9 cellular contexts compared by ENCODE assay signal in genomic region chr2:173077506-173078177, GRCh38. TPM values are rescaled to one million over a fixed set of nuclear protein-coding genes. Genes with fewer than 3 reads are reported as not detected.
DNase-seq lines count a peak whose midpoint lies in the region; ATAC-seq, FAIRE-seq and TF ChIP-seq lines count a peak whose summit lies in the region.
"Had no signal": no experiment of that assay in that cellular context is flagged by ENCODE, and none has a peak within 500 bp of the region (broad histone marks: within the 10 kb centered on the region; RNA-seq: fewer than 3 reads in every experiment).

No MANE protein-coding gene starts in this region.

- H3K23ac ChIP-seq in IMR-90 (ENCODE audit: low read depth, low read length), result peak overlapping the region; percentile 79; the same call in 1 of the 2 replicates

- peaks cover 0 to 58% (median 39%) of the 10 kb centered on the region in 11 experiments; a peak in 17 of 22 replicates for H4K20me1 ChIP-seq in BLaER1 treated with 17β-estradiol and CSF1 and Interleukin-3, amounts not matched to agents 10 nM and 100 nM
- H4K20me1 ChIP-seq in IMR-90 (ENCODE audit: insufficient read depth, low read length), result peaks cover 8% of the 10 kb centered on the region; the same call in 1 of the 2 replicates

- H2AK5ac ChIP-seq in IMR-90 (ENCODE audit: low read depth, low read length), result 0 out of 2 replicates have a peak overlapping the region, but pooled peaks have one; percentile 39

- H3K79me1 ChIP-seq in IMR-90 (ENCODE audit: low read depth in 1 of 2, low read length in 2 of 2), result peaks cover 19 to 43% of the 10 kb centered on the region in 2 experiments

- 0 out of 2 replicates have a peak overlapping the region, but pooled peaks have one; percentile 8 for H4K91ac ChIP-seq in IMR-90 (ENCODE audit: insufficient read depth, low read depth, low read length)

- peak overlapping the region; percentile 9; the same call in 1 of the 2 replicates for H3K4ac ChIP-seq in IMR-90 (ENCODE audit: low read depth, low read length)

- intact Hi-C loops in IMR-90 (cut with micrococcal nuclease) (loop anchor here (1.0 to 5.0 kb wide), 2 partner anchors 28 to 80 kb away; no protein-coding TSS in a partner anchor), natural killer cell (cut with micrococcal nuclease) (loop anchor here (2.0 kb wide), 1 partner anchor 133 kb away; no protein-coding TSS in a partner anchor), posterior cingulate gyrus (cut with DNase I) (no loop called here)

- peak overlapping the region; percentile 33 to 98 (median 90); a peak in 21 of 22 replicates for H3K4me2 ChIP-seq in BLaER1 treated with 17β-estradiol and CSF1 and Interleukin-3, amounts not matched to agents 10 nM and 100 nM
- peak overlapping the region; percentile 94 for H3K4me2 ChIP-seq in IMR-90 (ENCODE audit: low read depth, low read length)

- H3K27me3 Mint-ChIP-seq in natural killer cell (ENCODE audit: low read depth in 2 of 2), result peaks cover 0 to 3% of the 10 kb centered on the region in 2 donors

- peak overlapping the region in 5 of 11 experiments; percentile 96 to 99 (median 97); a peak in 10 of 22 replicates for H3K9ac ChIP-seq in BLaER1 treated with 17β-estradiol and CSF1 and Interleukin-3, amounts not matched to agents 10 nM and 100 nM
- H3K9ac ChIP-seq in IMR-90 (ENCODE audit: low read depth, low read length), result peak overlapping the region; percentile 100

- DNase-seq in IMR-90 (peak; percentile 68), bronchial epithelial cell (ENCODE audit: low read depth) (peak; percentile 51), natural killer cell (no peak), posterior cingulate gyrus (no peak), A172 (ENCODE audit: low spot score) (no peak), GF-D8 (lab: John Stamatoyannopoulos, UW) (no peak)
- DNase-seq: activated CD4-positive, alpha-beta T cell treated with anti-CD3 and anti-CD28 coated beads, Interleukin-2, amount 50 U/mL, for 48 hours had no signal

- peak overlapping the region; percentile 40; the same call in 1 of the 2 replicates for H4K5ac ChIP-seq in IMR-90 (ENCODE audit: low read depth, low read length)

- H3K27me3 ChIP-seq in BLaER1 treated with 17β-estradiol and CSF1 and Interleukin-3, amounts not matched to agents 10 nM and 100 nM, result no peaks in the 10 kb centered on the region
- H3K27me3 ChIP-seq in IMR-90 (ENCODE audit: control insufficient read depth, insufficient read depth, low read length) (no peaks in the 10 kb centered on the region), bronchial epithelial cell (ENCODE audit: control insufficient read depth, insufficient read depth, low read length) (no peaks in the 10 kb centered on the region)

- peak overlapping the region; percentile 66 for H2BK120ac ChIP-seq in IMR-90 (ENCODE audit: low read depth, low read length)

- TF ChIP-seq RAD21 in IMR-90 (IDR thresholded peaks at IDR 0.05; ENCODE audit: low read length), result no peak

- H3K4me1 ChIP-seq in BLaER1 treated with 17β-estradiol and CSF1 and Interleukin-3, amounts not matched to agents 10 nM and 100 nM, result peaks cover 16 to 39% (median 26%) of the 10 kb centered on the region in 10 experiments
- H3K4me1 ChIP-seq in IMR-90 (ENCODE audit: control insufficient read depth, insufficient read depth, low read length), result peaks cover 14% of the 10 kb centered on the region

- TF ChIP-seq POLR2A in IMR-90 (IDR thresholded peaks at IDR 0.05; ENCODE audit: low read depth, low read length), result no peak

- no peaks in the 10 kb centered on the region for H3K9me3 Mint-ChIP-seq in natural killer cell

- peak overlapping the region in 2 of 11 experiments; percentile 98 to 99; a peak in 4 of 22 replicates for H3K27ac ChIP-seq in BLaER1 treated with 17β-estradiol and CSF1 and Interleukin-3, amounts not matched to agents 10 nM and 100 nM
- H3K27ac ChIP-seq in IMR-90 (ENCODE audit: insufficient read depth, low read length), result peak overlapping the region; percentile 97; the same call in 1 of the 2 replicates

- H3K9me3 ChIP-seq in BLaER1 treated with 17β-estradiol and CSF1 and Interleukin-3, amounts not matched to agents 10 nM and 100 nM (replicated peaks in 1 of 11), result 0 out of 22 replicates have a peak, but pooled peaks cover 0 to 13% (median 0%) of the 10 kb centered on the region in 11 experiments
- no peaks in the 10 kb centered on the region for H3K9me3 ChIP-seq in IMR-90 (ENCODE audit: control insufficient read depth, insufficient read depth, low read length)

- peaks cover 13% of the 10 kb centered on the region for H3K9me1 ChIP-seq in IMR-90 (ENCODE audit: insufficient read depth, low read length)

- peak overlapping the region; percentile 91 for H3K4me3 Mint-ChIP-seq in natural killer cell

- no peak for TF ChIP-seq CTCF in IMR-90 (conservative IDR thresholded peaks at IDR 0.05; ENCODE audit: low read depth, low read length)
- TF ChIP-seq CTCF in bronchial epithelial cell (IDR thresholded peaks at IDR 0.05; ENCODE audit: insufficient read depth, low read length, severe bottlenecking), result no peak
- TF ChIP-seq CTCF in natural killer cell (IDR thresholded peaks at IDR 0.05), result no peak

- peak overlapping the region; percentile 28; the same call in 1 of the 3 replicates for H2BK15ac ChIP-seq in IMR-90 (ENCODE audit: low read depth, low read length)

- POLR2A ChIA-PET in IMR-90 (lab: Charles Lee; ENCODE audit: unreplicated experiment), result no interaction called here

- no peak overlapping the region for H3K27ac Mint-ChIP-seq in natural killer cell

- 24% methylated on average over 2 of the region's 5 CpGs; no CpG with 5 or more reads in 1 of the 2 experiments for WGBS in IMR-90 (ENCODE audit: extremely low coverage in 2 of 2, insufficient read length in 1 of 2), 2 experiments

- peak overlapping the region; percentile 52; the same call in 1 of the 2 replicates for H3K56ac ChIP-seq in IMR-90 (ENCODE audit: extremely low read depth, insufficient read depth, low read length)

- H4K8ac ChIP-seq in IMR-90 (ENCODE audit: low read depth in 2 of 2, low read length in 2 of 2), result peak overlapping the region in 1 of 2 experiments; percentile 90; a peak in 2 of 4 replicates

- peak overlapping the region; percentile 99 for H3K18ac ChIP-seq in IMR-90 (ENCODE audit: low read depth, low read length)

- ATAC-seq in IMR-90 (ENCODE audit: low read depth), result no peak
- ATAC-seq in natural killer cell, result no peak
- no peak for ATAC-seq in HG03045 (IDR thresholded peaks at IDR 0.05; ENCODE audit: unreplicated experiment)

- CTCF ChIA-PET in IMR-90 (lab: Yijun Ruan, JAX), result interaction anchor here (0.9 kb wide), 1 partner anchor 133 kb away, joined by 3 read pairs; no protein-coding TSS in a partner anchor

- H3K36me3 ChIP-seq in BLaER1 treated with 17β-estradiol and CSF1 and Interleukin-3, amounts not matched to agents 10 nM and 100 nM, result peaks cover 0 to 36% (median 24%) of the 10 kb centered on the region in 11 experiments; a peak in 19 of 22 replicates
- peaks cover 3% of the 10 kb centered on the region; the same call in 1 of the 2 replicates for H3K36me3 ChIP-seq in IMR-90 (ENCODE audit: control insufficient read depth, insufficient read depth, low read length)
- peaks cover 2% of the 10 kb centered on the region for H3K36me3 ChIP-seq in bronchial epithelial cell (ENCODE audit: control insufficient read depth, insufficient read depth, low read length)

- no peak for FAIRE-seq in bronchial epithelial cell (lab: Jason Lieb, UNC)

- H2AFZ ChIP-seq in IMR-90 (replicated peaks; ENCODE audit: low read length, poor library complexity), result no peak overlapping the region

- peak overlapping the region; percentile 11; the same call in 1 of the 2 replicates for H3K14ac ChIP-seq in IMR-90 (replicated peaks; ENCODE audit: low read depth, low read length)

- H2BK20ac ChIP-seq in IMR-90 (ENCODE audit: low read depth, low read length), result no peak overlapping the region; the same call in 1 of the 2 replicates

- H3K36me3 Mint-ChIP-seq in natural killer cell, result no peaks in the 10 kb centered on the region

- H2AK9ac ChIP-seq in IMR-90 (replicated peaks; ENCODE audit: low read depth, low read length, poor library complexity), result no peak overlapping the region

- dilution Hi-C loops in IMR-90 (cut with HindIII; ENCODE audit: low sequenced_read_pairs, unreplicated experiment), result no loop called here

- BruUV-seq in IMR-90 (replicated peaks; lab: Mats Ljungman, UMichigan), result no TSS peak

- H3K4me1 Mint-ChIP-seq in natural killer cell, result peaks cover 6 to 14% of the 10 kb centered on the region in 2 donors

- in situ Hi-C loops in IMR-90 (cut with MboI; ENCODE audit: low sequenced_read_pairs), result no loop called here

- peak overlapping the region in 8 of 10 experiments; percentile 77 to 93 (median 86); a peak in 12 of 20 replicates for H3K4me3 ChIP-seq in BLaER1 treated with 17β-estradiol and CSF1 and Interleukin-3, amounts not matched to agents 10 nM and 100 nM
- H3K4me3 ChIP-seq in IMR-90 (ENCODE audit: insufficient read depth, low read depth, low read length), result peak overlapping the region; percentile 95
- no peak overlapping the region for H3K4me3 ChIP-seq in bronchial epithelial cell (ENCODE audit: low read depth, low read length)

- peak overlapping the region; percentile 92 for H2BK5ac ChIP-seq in IMR-90 (ENCODE audit: low read depth, low read length, poor library complexity, severe bottlenecking)

TF ChIP-seq in IMR-90, 13 proteins besides CTCF, POLR2A, EP300 and RAD21:
- TF ChIP-seq NFE2L2 (IDR thresholded peaks at IDR 0.05; ENCODE audit: low read depth, low read length) (no peak), BHLHE40 (IDR thresholded peaks at IDR 0.05; ENCODE audit: low read depth, low read length) (no peak), RFX5 (IDR thresholded peaks at IDR 0.05; ENCODE audit: low read depth, low read length) (no peak), CEBPB (IDR thresholded peaks at IDR 0.05; ENCODE audit: low read depth, low read length) (0 out of 2 replicates have a peak, but pooled peaks have one; percentile 14)
TF ChIP-seq in IMR-90: peak in this region for 1.

RNA-seq across cellular contexts. Expression of gene MAP3K20, which starts 2.0 kb away (rescaled TPM):
- total RNA-seq in IMR-90 (2012; rRNA removed) (84.4 and 93.0 TPM in 2 replicates), bronchial epithelial cell (43.2 and 50.2 TPM in 2 replicates), natural killer cell (1 to 10 TPM; 1.6 to 3.0 (median 2.5) TPM)
- 22.9 and 27.5 TPM in 2 replicates for polyA plus RNA-seq in IMR-90 (2012; rRNA removed)
- 6.0 and 6.1 TPM in 2 replicates for polyA plus RNA-seq in IMR-90 (2012; cell fraction: cytosol; rRNA removed)
- polyA plus RNA-seq in IMR-90 (2012; cell fraction: nucleus; rRNA removed; ENCODE audit: low replicate concordance), result 2.9 and 14.5 TPM in 2 replicates
- 43.2 and 51.4 TPM in 2 replicates for total RNA-seq in A172 (2014; rRNA removed; shearing (Covaris generic))

Comparison
In these comparisons a context has a peak if more than half of its experiments do, and no peak if none do; other contexts are left out.
1. DNase-seq: peak in IMR-90 (single experiment) and bronchial epithelial cell (single experiment); none in natural killer cell (single experiment), posterior cingulate gyrus (0 of 10), A172 (single experiment) and GF-D8 (single experiment).
2. RNA of gene MAP3K20, which starts 2.0 kb away (total RNA-seq): 84.4 to 93.0 TPM in IMR-90, 43.2 to 51.4 TPM in A172 and 43.2 to 50.2 TPM in bronchial epithelial cell; 1.6 to 3.0 TPM in natural killer cell; every median in the first group is over 10 times any median in the second.